In the genomic region with DNA sequence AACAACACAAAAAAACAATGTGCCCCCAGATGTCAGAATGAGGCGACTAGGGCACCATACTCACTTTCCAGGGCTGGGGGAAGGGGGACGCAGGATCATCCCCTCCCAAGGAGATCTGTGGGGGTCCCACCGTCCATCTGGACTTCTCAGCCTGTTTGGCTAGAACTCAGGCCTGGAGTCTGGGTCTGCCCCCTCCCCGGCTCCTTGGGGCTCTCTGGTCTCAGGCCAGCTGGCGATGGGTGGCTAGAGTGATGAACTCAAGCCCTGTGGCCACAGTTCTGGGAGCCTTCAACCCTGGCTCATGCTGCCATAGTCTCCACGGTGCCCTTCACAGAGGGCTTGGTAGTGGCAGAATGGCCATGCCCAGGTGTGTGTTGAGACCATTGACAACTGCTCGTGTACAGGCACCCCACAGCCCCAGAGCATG, we compare ENCODE assay signal across 1 cellular context.
TF ChIP-seq lines count a peak whose summit lies in the region.

No MANE protein-coding gene starts in this region.

TF ChIP-seq in HepG2, 621 proteins besides CTCF, POLR2A, EP300 and RAD21:
- TF ChIP-seq KLF12 (CRISPR knock-in tag; IDR thresholded peaks at IDR 0.05; ENCODE audit: borderline replicate concordance) (no peak), SNAI1 (CRISPR knock-in tag; IDR thresholded peaks at IDR 0.05; ENCODE audit: borderline replicate concordance) (no peak), POLR2AphosphoS2 (IDR thresholded peaks at IDR 0.05; ENCODE audit: low read depth, low read length) (0 out of 2 replicates have a peak, but pooled peaks have one; percentile 7), THAP11 (CRISPR knock-in tag; IDR thresholded peaks at IDR 0.05) (no peak), NFYB (CRISPR knock-in tag; IDR thresholded peaks at IDR 0.05) (no peak), GZF1 (CRISPR knock-in tag; IDR thresholded peaks at IDR 0.05) (no peak), AKAP8 (CRISPR knock-in tag; IDR thresholded peaks at IDR 0.05) (peak; percentile 54; the same call in 1 of the 2 replicates)
- TF ChIP-seq, protein P1, sequence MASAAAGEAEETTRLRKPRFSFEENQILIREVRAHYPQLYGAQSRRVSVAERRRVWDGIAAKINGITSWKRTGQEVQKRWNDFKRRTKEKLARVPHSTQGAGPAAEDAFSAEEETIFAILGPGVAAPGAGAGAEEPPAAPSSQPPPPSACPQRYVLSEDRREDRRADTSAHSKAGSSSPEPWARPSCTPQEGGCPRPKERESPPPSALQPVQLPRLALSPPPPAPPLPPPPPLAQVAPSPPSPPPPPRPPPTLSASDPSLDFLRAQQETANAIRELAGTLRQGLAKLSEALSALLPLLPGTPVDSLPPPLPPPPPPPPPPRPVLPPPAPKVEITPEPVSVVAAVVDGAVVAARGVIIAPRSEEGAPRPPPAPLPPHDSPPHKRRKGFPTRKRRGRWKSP (CRISPR knock-in tag; IDR thresholded peaks at IDR 0.05) = no peak
- TF ChIP-seq, protein P2, sequence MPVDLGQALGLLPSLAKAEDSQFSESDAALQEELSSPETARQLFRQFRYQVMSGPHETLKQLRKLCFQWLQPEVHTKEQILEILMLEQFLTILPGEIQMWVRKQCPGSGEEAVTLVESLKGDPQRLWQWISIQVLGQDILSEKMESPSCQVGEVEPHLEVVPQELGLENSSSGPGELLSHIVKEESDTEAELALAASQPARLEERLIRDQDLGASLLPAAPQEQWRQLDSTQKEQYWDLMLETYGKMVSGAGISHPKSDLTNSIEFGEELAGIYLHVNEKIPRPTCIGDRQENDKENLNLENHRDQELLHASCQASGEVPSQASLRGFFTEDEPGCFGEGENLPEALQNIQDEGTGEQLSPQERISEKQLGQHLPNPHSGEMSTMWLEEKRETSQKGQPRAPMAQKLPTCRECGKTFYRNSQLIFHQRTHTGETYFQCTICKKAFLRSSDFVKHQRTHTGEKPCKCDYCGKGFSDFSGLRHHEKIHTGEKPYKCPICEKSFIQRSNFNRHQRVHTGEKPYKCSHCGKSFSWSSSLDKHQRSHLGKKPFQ (CRISPR knock-in tag; IDR thresholded peaks at IDR 0.05; ENCODE audit: insufficient replicate concordance) = no peak
- TF ChIP-seq, protein P3, sequence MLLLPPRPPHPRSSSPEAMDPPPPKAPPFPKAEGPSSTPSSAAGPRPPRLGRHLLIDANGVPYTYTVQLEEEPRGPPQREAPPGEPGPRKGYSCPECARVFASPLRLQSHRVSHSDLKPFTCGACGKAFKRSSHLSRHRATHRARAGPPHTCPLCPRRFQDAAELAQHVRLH (CRISPR knock-in tag; IDR thresholded peaks at IDR 0.05; ENCODE audit: borderline replicate concordance, low read depth) = no peak
